8 cellular contexts compared by ENCODE assay signal in genomic region chr10:92848037-92848440, GRCh38. TPM values are rescaled to one million over a fixed set of nuclear protein-coding genes. Genes with fewer than 3 reads are reported as not detected.
DNase-seq lines count a peak whose midpoint lies in the region; ATAC-seq, FAIRE-seq and TF ChIP-seq lines count a peak whose summit lies in the region.

No MANE protein-coding gene starts in this region.

- H3K4me2 ChIP-seq in MM.1S (ENCODE audit: low read depth, low read length) (peak overlapping the region; percentile 86), H1 (ENCODE audit: insufficient read depth in 1 of 2, low read depth in 2 of 2, low read length in 2 of 2) (peak overlapping the region; percentile 61 to 83), osteoblast (ENCODE audit: insufficient read depth, low read length) (peak overlapping the region; percentile 97)

- peaks cover 31% of the 10 kb centered on the region for H3K79me2 ChIP-seq in MM.1S (ENCODE audit: low read length)
- H3K79me2 ChIP-seq in H1 (ENCODE audit: control insufficient read depth in 1 of 2, insufficient read depth in 2 of 2, low read length in 2 of 2), result no peaks in the 10 kb centered on the region
- no peaks in the 10 kb centered on the region for H3K79me2 ChIP-seq in osteoblast (ENCODE audit: insufficient read depth, low read length)

- TF ChIP-seq RAD21 in H1 (IDR thresholded peaks at IDR 0.05 in 1 of 2, conservative IDR thresholded peaks at IDR 0.05 in 1 of 2; ENCODE audit: low read depth in 2 of 2, low read length in 2 of 2), result no peak

- H2BK120ac ChIP-seq in H1 (replicated peaks; ENCODE audit: low read depth, low read length), result no peak overlapping the region

- H3K18ac ChIP-seq in H1 (ENCODE audit: extremely low read depth, low read length), result no peak overlapping the region; the same call in 1 of the 2 replicates

- H2BK15ac ChIP-seq in H1 (ENCODE audit: low read length), result no peak overlapping the region

- no peaks in the 10 kb centered on the region for H3K9me2 ChIP-seq in MM.1S (replicated peaks; ENCODE audit: insufficient read depth, low read length)

- H3K9ac ChIP-seq in MM.1S (ENCODE audit: low read length) (peak overlapping the region; percentile 41; the same call in 1 of the 2 replicates), H1 (replicated peaks in 1 of 4; ENCODE audit: extremely low read depth in 1 of 4, low read depth in 3 of 4, low read length in 3 of 4) (peak overlapping the region in 1 of 4 experiments; percentile 45; a peak in 1 of 7 replicates)

- H3K4me3 ChIP-seq in MM.1S (ENCODE audit: low read length), result peak overlapping the region; percentile 75
- H3K4me3 ChIP-seq in H1 (ENCODE audit: extremely low read depth in 1 of 4, insufficient read depth in 2 of 4, low read depth in 3 of 4, low read length in 4 of 4), result peak overlapping the region; percentile 62 to 89 (median 69)
- peak overlapping the region; percentile 89 for H3K4me3 ChIP-seq in osteoblast (ENCODE audit: insufficient read depth, low read length)

- peak overlapping the region; percentile 96 for H2AFZ ChIP-seq in MM.1S (ENCODE audit: low read length)
- peak overlapping the region; percentile 83; the same call in 1 of the 2 replicates for H2AFZ ChIP-seq in H1 (ENCODE audit: low read length)
- H2AFZ ChIP-seq in osteoblast (ENCODE audit: low read length), result peak overlapping the region; percentile 96

- FAIRE-seq in H1 (lab: Jason Lieb, UNC), result no peak

- TF ChIP-seq CTCF in MM.1S (IDR thresholded peaks at IDR 0.05; ENCODE audit: low read length) (no peak), H1 (IDR thresholded peaks at IDR 0.05; ENCODE audit: control extremely low read depth in 1 of 3, insufficient read depth in 1 of 3, low read depth in 1 of 3, low read length in 3 of 3) (no peak), osteoblast (IDR thresholded peaks at IDR 0.05; ENCODE audit: extremely low read depth, low read depth, low read length) (no peak)

- POLR2A ChIA-PET in H1 (lab: Charles Lee; ENCODE audit: partially characterized antibody), result interaction anchor here (0.6 to 1.5 kb wide), 3 partner anchors 10 to 274 kb away, joined by 3 to 8 read pairs (median 4); partner anchors contain the start of gene IDE

- TF ChIP-seq EP300 in H1 (IDR thresholded peaks at IDR 0.05; ENCODE audit: borderline replicate concordance in 1 of 2, low read depth in 2 of 2, low read length in 2 of 2), result no peak

- no peaks in the 10 kb centered on the region for H4K20me1 ChIP-seq in MM.1S (ENCODE audit: insufficient read depth, low read length)
- H4K20me1 ChIP-seq in H1 (replicated peaks in 1 of 2; ENCODE audit: control insufficient read depth in 1 of 2, insufficient read depth in 2 of 2, low read length in 2 of 2), result peaks cover 0 to 3% of the 10 kb centered on the region in 2 experiments
- no peaks in the 10 kb centered on the region for H4K20me1 ChIP-seq in osteoblast (ENCODE audit: insufficient read depth, low read length)

- H3K56ac ChIP-seq in H1 (replicated peaks; ENCODE audit: insufficient read length, low read depth, low read length), result no peak overlapping the region

- ATAC-seq in GM18858 (IDR thresholded peaks at IDR 0.05; ENCODE audit: unreplicated experiment), result peak; percentile 30
- no peak for ATAC-seq in GM19467 (IDR thresholded peaks at IDR 0.05; ENCODE audit: unreplicated experiment)
- ATAC-seq in GM18907 (IDR thresholded peaks at IDR 0.05; ENCODE audit: unreplicated experiment), result no peak
- no peak for ATAC-seq in GM18867 (IDR thresholded peaks at IDR 0.05; ENCODE audit: unreplicated experiment)

- no peaks in the 10 kb centered on the region for H3K36me3 ChIP-seq in MM.1S (replicated peaks; ENCODE audit: insufficient read depth, low read length)
- no peaks in the 10 kb centered on the region for H3K36me3 ChIP-seq in H1 (ENCODE audit: control insufficient read depth in 2 of 4, insufficient read depth in 4 of 4, low read length in 3 of 4)
- no peaks in the 10 kb centered on the region for H3K36me3 ChIP-seq in osteoblast (ENCODE audit: insufficient read depth, low read length)

- in situ Hi-C loops in KBM-7 (cut with MboI; ENCODE audit: low pct_unique_long_range_greater_than_20kb, low sequenced_read_pairs), result no loop called here

- DNase-seq in MM.1S, result no peak
- no peak for DNase-seq in H1 (ENCODE audit: low read depth in 1 of 2, low spot score in 2 of 2)
- DNase-seq in osteoblast (ENCODE audit: insufficient read length, low spot score, missing footprints), result peak; percentile 41
- no peak for DNase-seq in KBM-7

- H3K14ac ChIP-seq in H1 (ENCODE audit: insufficient read length), result no peak overlapping the region

- H3K23ac ChIP-seq in H1 (ENCODE audit: insufficient read length), result no peak overlapping the region

- TF ChIP-seq POLR2A in H1 (IDR thresholded peaks at IDR 0.05; ENCODE audit: control extremely low read depth in 1 of 2, low read depth in 2 of 2, low read length in 2 of 2), result no peak

- H3K4me1 ChIP-seq in MM.1S (ENCODE audit: low read length) (peaks cover 36% of the 10 kb centered on the region), H1 (replicated peaks in 1 of 4; ENCODE audit: control insufficient read depth in 3 of 4, insufficient read depth in 4 of 4, low read length in 3 of 4) (peaks cover 0 to 2% (median 0%) of the 10 kb centered on the region in 4 experiments; a peak in 2 of 7 replicates), osteoblast (ENCODE audit: insufficient read depth, low read length) (peaks cover 18% of the 10 kb centered on the region)

- H4K91ac ChIP-seq in H1 (replicated peaks; ENCODE audit: insufficient read length, low read length), result no peak overlapping the region

- H3F3A ChIP-seq in MM.1S (ENCODE audit: insufficient read depth, low read length), result peaks cover 18% of the 10 kb centered on the region

- no peaks in the 10 kb centered on the region for H3K27me3 ChIP-seq in MM.1S (replicated peaks; ENCODE audit: insufficient read depth, low read length)
- H3K27me3 ChIP-seq in H1 (replicated peaks in 1 of 4; ENCODE audit: control insufficient read depth in 3 of 4, extremely low read depth in 1 of 4, insufficient read depth in 3 of 4, low read length in 3 of 4), result peaks cover 3 to 28% (median 14%) of the 10 kb centered on the region in 4 experiments
- H3K27me3 ChIP-seq in osteoblast (ENCODE audit: insufficient read depth, low read length), result no peaks in the 10 kb centered on the region

- H2BK5ac ChIP-seq in H1 (ENCODE audit: low read depth, low read length), result no peak overlapping the region

- H3K23me2 ChIP-seq in H1 (ENCODE audit: low read depth, low read length), result peaks cover 7% of the 10 kb centered on the region; the same call in 1 of the 2 replicates

- H2AK5ac ChIP-seq in H1 (ENCODE audit: low read depth, low read length), result no peak overlapping the region

- no peak overlapping the region for H4K5ac ChIP-seq in H1 (ENCODE audit: insufficient read length, low read depth, low read length)

- no peak overlapping the region for H4K8ac ChIP-seq in H1 (ENCODE audit: extremely low read depth, insufficient read depth, low read length)

- no peak overlapping the region for H2BK20ac ChIP-seq in H1 (ENCODE audit: low read length)

- 18% methylated on average over 7 of the region's 32 CpGs; no CpG with 5 or more reads in 1 of the 2 experiments for WGBS in H1 (ENCODE audit: extremely low coverage in 1 of 2, insufficient coverage in 1 of 2, insufficient read length in 1 of 2, insufficient replicate concordance in 2 of 2, low coverage in 1 of 2, low lambda C conversion rate in 2 of 2, missing lambda C conversion rate in 1 of 2), 2 experiments

- no peak overlapping the region for H3K4ac ChIP-seq in H1 (replicated peaks; ENCODE audit: insufficient read length, low read depth, low read length)

- no peaks in the 10 kb centered on the region for H3K79me1 ChIP-seq in H1 (ENCODE audit: low read depth, low read length)

- H3K27ac ChIP-seq in MM.1S (ENCODE audit: low read length), result no peak overlapping the region
- H3K27ac ChIP-seq in H1 (ENCODE audit: low read depth, low read length), result no peak overlapping the region
- peak overlapping the region; percentile 48 for H3K27ac ChIP-seq in osteoblast (ENCODE audit: low read depth, low read length)

- no peak overlapping the region for H2BK12ac ChIP-seq in H1 (ENCODE audit: low read depth, low read length)

- H3K9me3 ChIP-seq in MM.1S (replicated peaks; ENCODE audit: insufficient read depth, low read length), result no peaks in the 10 kb centered on the region
- H3K9me3 ChIP-seq in H1 (ENCODE audit: insufficient read depth in 2 of 2, low read depth in 1 of 2, low read length in 1 of 2), result no peaks in the 10 kb centered on the region; a peak in 1 of 4 replicates
- H3K9me3 ChIP-seq in osteoblast (ENCODE audit: low read depth, low read length), result no peaks in the 10 kb centered on the region

- CTCF ChIA-PET in H1 (lab: Charles Lee; ENCODE audit: partially characterized antibody), result interaction anchor here (0.6 to 9.2 kb wide), 6 partner anchors 12 to 277 kb away, joined by 3 to 86 read pairs (median 3); no protein-coding TSS in a partner anchor

TF ChIP-seq in H1, 55 proteins besides CTCF, POLR2A, EP300 and RAD21:
- TF ChIP-seq EGR1 (IDR thresholded peaks at IDR 0.05; ENCODE audit: borderline replicate concordance, low read depth, low read length) (peak; percentile 97; the same call in 1 of the 2 replicates), CHD1 (IDR thresholded peaks at IDR 0.05; ENCODE audit: low read depth, low read length) (no peak), KDM4A (IDR thresholded peaks at IDR 0.05; ENCODE audit: low read depth, low read length, severe bottlenecking) (peak; percentile 13)
TF ChIP-seq in H1: peak in this region for 2.

RNA-seq across cellular contexts. Expression of gene EXOC6, which starts 0.3 kb away (rescaled TPM):
- 3.9 and 4.5 TPM in 2 replicates for total RNA-seq in H1 (2021; fragmentation: NEBNext Ultra II Directional; extraction: Animal tissue kit (Norgen Biotek cat#: 25700))
- polyA plus RNA-seq in H1 (2011; rRNA removed), result 0.80 and 1.7 TPM in 2 replicates
- polyA plus RNA-seq in H1 (2011; cell fraction: cytosol; rRNA removed), result 2.0 TPM
- 0.61 TPM for polyA plus RNA-seq in H1 (2011; cell fraction: nucleus; rRNA removed)
- polyA plus RNA-seq in H1 (2012, experiment 1 of 2), result 3.0 to 9.3 TPM (median 6.3 TPM) in 4 replicates
- polyA plus RNA-seq in H1 (2012, experiment 2 of 2), result 0.24 TPM
- 6.0 TPM for polyA plus RNA-seq in H1 (2013, experiment 1 of 2)
- polyA plus RNA-seq in H1 (2013, experiment 2 of 2), result 4.1 TPM
- polyA minus RNA-seq in H1 (2011; rRNA and poly(A)+ RNA removed), result 2.6 and 15.1 TPM in 2 replicates
- polyA minus RNA-seq in H1 (2011; cell fraction: cytosol; rRNA and poly(A)+ RNA removed), result 2.9 TPM
- 14.5 TPM for polyA minus RNA-seq in H1 (2011; cell fraction: nucleus; rRNA and poly(A)+ RNA removed)
- 5.0 and 8.7 TPM in 2 replicates for total RNA-seq in osteoblast
